Comparison of ENCODE assay signal across 20 cellular contexts in genomic region chr1:57637155-57637554, GRCh38.
DNase-seq lines count a peak whose midpoint lies in the region; ATAC-seq and TF ChIP-seq lines count a peak whose summit lies in the region.
"Had no signal": no experiment of that assay in that cellular context is flagged by ENCODE, and none has a peak within 500 bp of the region (broad histone marks: within the 10 kb centered on the region; RNA-seq: fewer than 3 reads in every experiment).

No MANE protein-coding gene starts in this region.

- H3K4ac ChIP-seq in IMR-90 (ENCODE audit: low read depth, low read length): no peak overlapping the region; the same call in 1 of the 2 replicates

- TF ChIP-seq CTCF in IMR-90 (conservative IDR thresholded peaks at IDR 0.05; ENCODE audit: low read depth, low read length) (no peak), foreskin keratinocyte (conservative IDR thresholded peaks at IDR 0.05) (peak; percentile 24), heart right ventricle (IDR thresholded peaks at IDR 0.05) (no peak)

- ATAC-seq in IMR-90 (ENCODE audit: low read depth) (peak; percentile 37; the same call in 1 of the 2 replicates), foreskin keratinocyte (peak; percentile 68), heart right ventricle (no peak), GM19463 (IDR thresholded peaks at IDR 0.05; ENCODE audit: unreplicated experiment) (no peak), GM21723 (IDR thresholded peaks at IDR 0.05; ENCODE audit: unreplicated experiment) (no peak)
- ATAC-seq: stimulated activated naive CD8-positive, alpha-beta T cell treated with anti-CD3 and anti-CD28 coated beads, Interleukin-15, Interleukin-2, amounts not matched to agents 100 U/mL and 50 U/mL, for 24 hours had no signal

- H2BK5ac ChIP-seq in IMR-90 (ENCODE audit: low read depth, low read length, poor library complexity, severe bottlenecking): no peak overlapping the region

- in situ Hi-C loops in IMR-90 (cut with MboI; ENCODE audit: low sequenced_read_pairs): no loop called here

- BruUV-seq in IMR-90 (replicated peaks; lab: Mats Ljungman, UMichigan): no TSS peak

- intact Hi-C loops in IMR-90 (cut with micrococcal nuclease): no loop called here
- intact Hi-C loops in heart right ventricle (cut with DNase I): no loop called here
- intact Hi-C loops in cardiac septum (cut with DNase I): no loop called here

- H2BK20ac ChIP-seq in IMR-90 (ENCODE audit: low read depth, low read length): no peak overlapping the region

- no peak overlapping the region for H4K91ac ChIP-seq in IMR-90 (ENCODE audit: insufficient read depth, low read depth, low read length)

- H3K27ac ChIP-seq in IMR-90 (ENCODE audit: insufficient read depth, low read length) (no peak overlapping the region), foreskin keratinocyte (no peak overlapping the region), heart right ventricle (no peak overlapping the region)
- H3K27ac ChIP-seq: esophagus muscularis mucosa, upper lobe of left lung had no signal

- TF ChIP-seq POLR2A in IMR-90 (IDR thresholded peaks at IDR 0.05; ENCODE audit: low read depth, low read length): no peak

- H3K9me1 ChIP-seq in IMR-90 (ENCODE audit: insufficient read depth, low read length): no peaks in the 10 kb centered on the region

- H3K23ac ChIP-seq in IMR-90 (ENCODE audit: low read depth, low read length): no peak overlapping the region

- TF ChIP-seq RAD21 in IMR-90 (IDR thresholded peaks at IDR 0.05; ENCODE audit: low read length): no peak

- no peaks in the 10 kb centered on the region for H3K79me1 ChIP-seq in IMR-90 (ENCODE audit: low read depth in 1 of 2, low read length in 2 of 2)

- H3K9me3 ChIP-seq in IMR-90 (ENCODE audit: control insufficient read depth, insufficient read depth, low read length): no peaks in the 10 kb centered on the region
- H3K9me3 ChIP-seq in heart right ventricle: no peaks in the 10 kb centered on the region
- H3K9me3 ChIP-seq: esophagus muscularis mucosa, upper lobe of left lung had no signal

- POLR2A ChIA-PET in IMR-90 (lab: Charles Lee; ENCODE audit: unreplicated experiment): no interaction called here

- H3K4me1 ChIP-seq in IMR-90 (ENCODE audit: control insufficient read depth, insufficient read depth, low read length): peaks cover 2% of the 10 kb centered on the region; the same call in 1 of the 2 replicates
- peaks cover 7% of the 10 kb centered on the region for H3K4me1 ChIP-seq in foreskin keratinocyte
- no peaks in the 10 kb centered on the region for H3K4me1 ChIP-seq in heart right ventricle
- H3K4me1 ChIP-seq: esophagus muscularis mucosa, upper lobe of left lung had no signal

- no peak overlapping the region for H3K56ac ChIP-seq in IMR-90 (ENCODE audit: extremely low read depth, insufficient read depth, low read length)

- peak overlapping the region; percentile 60 for H2AK9ac ChIP-seq in IMR-90 (replicated peaks; ENCODE audit: low read depth, low read length, poor library complexity)

- no peak overlapping the region for H2BK15ac ChIP-seq in IMR-90 (ENCODE audit: low read depth, low read length)

- no peaks in the 10 kb centered on the region for H4K20me1 ChIP-seq in IMR-90 (ENCODE audit: insufficient read depth, low read length)

- no peak overlapping the region for H3K4me3 ChIP-seq in IMR-90 (ENCODE audit: insufficient read depth, low read depth, low read length)
- H3K4me3 ChIP-seq in heart right ventricle: no peak overlapping the region
- H3K4me3 ChIP-seq: esophagus muscularis mucosa, upper lobe of left lung had no signal

- 36% methylated on average over 2 of the region's 2 CpGs; no CpG with 5 or more reads in 1 of the 2 experiments for WGBS in IMR-90 (ENCODE audit: extremely low coverage in 2 of 2, insufficient read length in 1 of 2), 2 experiments
- 59 to 64% methylated on average over 2 of the region's 2 CpGs for WGBS in heart right ventricle, 2 donors

- no peak overlapping the region for H3K9ac ChIP-seq in IMR-90 (ENCODE audit: low read depth, low read length)

- H4K5ac ChIP-seq in IMR-90 (ENCODE audit: low read depth, low read length): no peak overlapping the region

- no peaks in the 10 kb centered on the region for H3K36me3 ChIP-seq in IMR-90 (ENCODE audit: control insufficient read depth, insufficient read depth, low read length)
- no peaks in the 10 kb centered on the region for H3K36me3 ChIP-seq in heart right ventricle
- H3K36me3 ChIP-seq: esophagus muscularis mucosa, upper lobe of left lung had no signal

- no peak overlapping the region for H2BK120ac ChIP-seq in IMR-90 (ENCODE audit: low read depth, low read length)

- H3K18ac ChIP-seq in IMR-90 (ENCODE audit: low read depth, low read length): no peak overlapping the region

- CTCF ChIA-PET in IMR-90 (lab: Yijun Ruan, JAX): interaction anchor here (0.6 kb wide), 1 partner anchor 530 kb away, joined by 5 read pairs; no protein-coding TSS in a partner anchor

- H4K8ac ChIP-seq in IMR-90 (ENCODE audit: low read depth in 2 of 2, low read length in 2 of 2): no peak overlapping the region

- no peaks in the 10 kb centered on the region for H3K27me3 ChIP-seq in IMR-90 (ENCODE audit: control insufficient read depth, insufficient read depth, low read length)
- no peaks in the 10 kb centered on the region for H3K27me3 ChIP-seq in foreskin keratinocyte
- H3K27me3 ChIP-seq in heart right ventricle: peaks cover 0 to 3% (median 0%) of the 10 kb centered on the region in 7 donors
- H3K27me3 ChIP-seq: upper lobe of left lung had no signal

- no peak overlapping the region for H3K14ac ChIP-seq in IMR-90 (replicated peaks; ENCODE audit: low read depth, low read length)

- H2AFZ ChIP-seq in IMR-90 (replicated peaks; ENCODE audit: low read length, poor library complexity): peak overlapping the region; percentile 38

- no peak overlapping the region for H2AK5ac ChIP-seq in IMR-90 (ENCODE audit: low read depth, low read length)

- peak; percentile 55 for DNase-seq in AG20443 (ENCODE audit: low spot score)
- DNase-seq in IMR-90: peak; percentile 40
- DNase-seq in T1000 (lab: John Stamatoyannopoulos, UW): peak; percentile 14
- peak; percentile 65 to 82 for DNase-seq in foreskin keratinocyte
- no peak for DNase-seq in heart right ventricle
- DNase-seq in cardiac septum (ENCODE audit: low spot score): no peak
- DNase-seq: activated CD4-positive, alpha-beta memory T cell treated with anti-CD3 and anti-CD28 coated beads, Interleukin-2, amount 10 ng/mL, durations not matched to agents 7 days and 5 days; activated T-cell treated with anti-CD3 and anti-CD28 coated beads, Interleukin-2, amount 50 U/mL, for 48 hours; caudate nucleus; hypothalamus; midbrain; MM.1S; NCI-H187 treated with DMSO at 0.1 percent for 48 hours; retina; stimulated activated CD4-positive, alpha-beta T cell treated with anti-CD3 and anti-CD28 coated beads, Interleukin-15, amount 100 ng/mL, for 24 hours; stimulated activated naive CD8-positive, alpha-beta T cell treated with anti-CD3 and anti-CD28 coated beads, Interleukin-15, Interleukin-2, amounts not matched to agents 100 U/mL and 50 U/mL, for 24 hours; upper lobe of left lung had no signal

- H3K4me2 ChIP-seq in IMR-90 (ENCODE audit: low read depth, low read length): no peak overlapping the region; the same call in 1 of the 2 replicates

- dilution Hi-C loops in IMR-90 (cut with HindIII; ENCODE audit: low sequenced_read_pairs, unreplicated experiment): no loop called here

TF ChIP-seq in IMR-90, 13 proteins besides CTCF, POLR2A, EP300 and RAD21:
- TF ChIP-seq BHLHE40 (IDR thresholded peaks at IDR 0.05; ENCODE audit: low read depth, low read length) (no peak), CHD1 (IDR thresholded peaks at IDR 0.05; ENCODE audit: low read depth, low read length) (no peak), RCOR1 (IDR thresholded peaks at IDR 0.05; ENCODE audit: insufficient replicate concordance, low read length) (no peak), USF2 (IDR thresholded peaks at IDR 0.05; ENCODE audit: low read depth, low read length) (no peak), CEBPB (IDR thresholded peaks at IDR 0.05; ENCODE audit: low read depth, low read length) (peak; percentile 73; the same call in 1 of the 2 replicates), NFE2L2 (IDR thresholded peaks at IDR 0.05; ENCODE audit: low read depth, low read length) (no peak)

Comparison
In these comparisons a context has a peak if more than half of its experiments do, and no peak if none do; other contexts are left out.
1. DNase-seq: peak in AG20443 (single experiment), IMR-90 (single experiment), T1000 (single experiment) and foreskin keratinocyte (2 of 2); none in heart right ventricle (0 of 2) and cardiac septum (single experiment).
2. ATAC-seq: peak in IMR-90 (single experiment) and foreskin keratinocyte (single experiment); none in heart right ventricle (0 of 8), GM19463 (single experiment) and GM21723 (single experiment).